ENCODE assay signal across 18 cellular contexts in the genomic region with DNA sequence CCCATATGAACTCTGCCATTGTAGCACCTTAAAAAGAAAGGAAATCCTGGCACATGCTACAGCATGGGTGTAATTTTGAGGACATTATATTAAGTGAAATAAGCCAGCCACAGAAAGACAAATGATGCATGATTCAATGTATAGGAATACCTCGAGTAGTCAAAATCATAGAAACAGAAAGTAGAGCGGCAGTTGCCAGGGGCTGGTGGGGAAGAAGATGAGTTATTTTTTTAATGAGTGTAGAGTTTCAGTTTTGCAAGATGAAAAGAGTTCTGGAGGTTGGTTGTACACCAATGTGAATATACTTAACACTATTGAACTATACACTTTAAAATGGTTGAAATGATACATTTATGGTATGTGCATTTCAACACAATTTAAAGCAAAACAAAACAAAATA.
DNase-seq lines count a peak whose midpoint lies in the region; ATAC-seq and TF ChIP-seq lines count a peak whose summit lies in the region.
"Had no signal": no experiment of that assay in that cellular context is flagged by ENCODE, and none has a peak within 500 bp of the region (broad histone marks: within the 10 kb centered on the region; RNA-seq: fewer than 3 reads in every experiment).

No MANE protein-coding gene starts in this region.

- no peak for TF ChIP-seq POLR2A in spleen (IDR thresholded peaks at IDR 0.05)

- H3K4me3 ChIP-seq in MM.1S (ENCODE audit: low read length) (no peak overlapping the region), spleen (no peak overlapping the region)
- H3K4me3 ChIP-seq in CD8-positive, alpha-beta memory T cell (ENCODE audit: low read length), result no peak overlapping the region
- H3K4me3 ChIP-seq: BLaER1 treated with 17β-estradiol and CSF1 and Interleukin-3, amounts not matched to agents 10 nM and 100 nM had no signal

- H3F3A ChIP-seq in MM.1S (ENCODE audit: insufficient read depth, low read length), result no peaks in the 10 kb centered on the region

- H3K4me2 ChIP-seq in MM.1S (ENCODE audit: low read depth, low read length), result peak overlapping the region; percentile 32; the same call in 1 of the 2 replicates
- H3K4me2 ChIP-seq: BLaER1 treated with 17β-estradiol and CSF1 and Interleukin-3, amounts not matched to agents 10 nM and 100 nM had no signal

- H3K4me1 Mint-ChIP-seq in CD8-positive, alpha-beta memory T cell, result peaks cover 0 to 4% (median 0%) of the 10 kb centered on the region in 3 donors

- DNase-seq in activated CD4-positive, CD25-positive, alpha-beta regulatory T cell treated with anti-CD3 and anti-CD28 coated beads, Interleukin-2, amount 50 U/mL, for 72 hours, result no peak
- DNase-seq in MM.1S (peak; percentile 48), spleen (no peak)
- no peak for DNase-seq in CD8-positive, alpha-beta memory T cell
- DNase-seq in NK-92 treated with Interleukin-12 subunit alpha and Interleukin-12 subunit beta, amount 100 ng/mL, for 24 hours (lab: John Stamatoyannopoulos, UW), result no peak
- DNase-seq: aorta, DMS79, H9, NCI-H2081 treated with DMSO at 0.1 percent for 48 hours, NCI-H748 treated with DMSO at 0.1 percent for 48 hours had no signal

- no peaks in the 10 kb centered on the region for H3K9me2 ChIP-seq in MM.1S (replicated peaks; ENCODE audit: insufficient read depth, low read length)

- TF ChIP-seq CTCF in MM.1S (IDR thresholded peaks at IDR 0.05; ENCODE audit: low read length) (no peak), spleen (IDR thresholded peaks at IDR 0.05 in 8 of 11, conservative IDR thresholded peaks at IDR 0.05 in 3 of 11) (no peak)

- no peak overlapping the region for H3K4me3 Mint-ChIP-seq in CD8-positive, alpha-beta memory T cell
- H3K4me3 Mint-ChIP-seq: activated T-helper 1 cell treated with anti-CD3 and anti-CD28 coated beads, Interleukin-12 subunit alpha, Interleukin-12 subunit beta, Interleukin-2, Interleukin-4 antibody, amounts not matched to agents 30 ng/mL and 10 ng/mL and 1 ng/mL, durations not matched to agents 14 hours and 24 hours and 36 hours; H9; nephron; WTC11 had no signal

- intact Hi-C loops in spleen (cut with DNase I; ENCODE audit: low total_unique reads), result no loop called here

- peaks cover 0 to 7% (median 0%) of the 10 kb centered on the region in 5 donors for H3K9me3 Mint-ChIP-seq in CD8-positive, alpha-beta memory T cell
- H3K9me3 Mint-ChIP-seq: H9, nephron had no signal

- H3K9me3 ChIP-seq in MM.1S (replicated peaks; ENCODE audit: insufficient read depth, low read length) (no peaks in the 10 kb centered on the region), spleen (peaks cover 0 to 7% (median 0%) of the 10 kb centered on the region in 8 donors)
- no peaks in the 10 kb centered on the region for H3K9me3 ChIP-seq in CD8-positive, alpha-beta memory T cell (ENCODE audit: low read length)

- POLR2A ChIA-PET in CD8-positive, alpha-beta memory T cell (lab: Charles Lee), result no interaction called here

- H3K36me3 ChIP-seq in MM.1S (replicated peaks; ENCODE audit: insufficient read depth, low read length) (no peaks in the 10 kb centered on the region), spleen (no peaks in the 10 kb centered on the region)
- H3K36me3 ChIP-seq in CD8-positive, alpha-beta memory T cell (ENCODE audit: insufficient read depth, low read length), result no peaks in the 10 kb centered on the region
- H3K36me3 ChIP-seq: BLaER1 treated with 17β-estradiol and CSF1 and Interleukin-3, amounts not matched to agents 10 nM and 100 nM had no signal

- peaks cover 0 to 4% (median 2%) of the 10 kb centered on the region in 3 donors for H3K36me3 Mint-ChIP-seq in CD8-positive, alpha-beta memory T cell
- H3K36me3 Mint-ChIP-seq: WTC11 had no signal

- H3K4me1 ChIP-seq in MM.1S (ENCODE audit: low read length) (peaks cover 9% of the 10 kb centered on the region), spleen (no peaks in the 10 kb centered on the region)
- H3K4me1 ChIP-seq in CD8-positive, alpha-beta memory T cell (ENCODE audit: insufficient read depth, low read length), result no peaks in the 10 kb centered on the region
- H3K4me1 ChIP-seq: BLaER1 treated with 17β-estradiol and CSF1 and Interleukin-3, amounts not matched to agents 10 nM and 100 nM had no signal

- ATAC-seq in activated CD4-positive, CD25-positive, alpha-beta regulatory T cell treated with anti-CD3 and anti-CD28 coated beads, Interleukin-2, amount 50 U/mL, for 24 hours, result peak; percentile 69 to 71
- peak; percentile 90 for ATAC-seq in GM19351 (IDR thresholded peaks at IDR 0.05; ENCODE audit: unreplicated experiment)
- peak; percentile 62 for ATAC-seq in HG02798 (IDR thresholded peaks at IDR 0.05; ENCODE audit: poor library complexity, unreplicated experiment)
- ATAC-seq: WTC11 had no signal

- H3K27me3 ChIP-seq in MM.1S (replicated peaks; ENCODE audit: insufficient read depth, low read length) (no peaks in the 10 kb centered on the region), spleen (replicated peaks in 1 of 7) (no peaks in the 10 kb centered on the region)
- H3K27me3 ChIP-seq in CD8-positive, alpha-beta memory T cell (ENCODE audit: insufficient read depth, low read length, poor library complexity, severe bottlenecking), result no peaks in the 10 kb centered on the region
- H3K27me3 ChIP-seq: BLaER1 treated with 17β-estradiol and CSF1 and Interleukin-3, amounts not matched to agents 10 nM and 100 nM had no signal

- no peak overlapping the region for H3K27ac Mint-ChIP-seq in CD8-positive, alpha-beta memory T cell
- H3K27ac Mint-ChIP-seq: activated T-helper 1 cell treated with anti-CD3 and anti-CD28 coated beads, Interleukin-12 subunit alpha, Interleukin-12 subunit beta, Interleukin-2, Interleukin-4 antibody, amounts not matched to agents 30 ng/mL and 10 ng/mL and 1 ng/mL, durations not matched to agents 14 hours and 24 hours and 36 hours; H9; nephron; WTC11 had no signal

- CTCF ChIA-PET in CD8-positive, alpha-beta memory T cell (lab: Charles Lee), result no interaction called here

- 67 to 78% (median 74%) methylated on average over 2 of the region's 2 CpGs for WGBS in spleen, 5 donors

- no peaks in the 10 kb centered on the region for H3K79me2 ChIP-seq in MM.1S (ENCODE audit: low read length)

- no peak overlapping the region for H3K9ac ChIP-seq in MM.1S (ENCODE audit: low read length)
- H3K9ac ChIP-seq: BLaER1 treated with 17β-estradiol and CSF1 and Interleukin-3, amounts not matched to agents 10 nM and 100 nM had no signal

- H3K27me3 Mint-ChIP-seq in CD8-positive, alpha-beta memory T cell, result peaks cover 0 to 3% of the 10 kb centered on the region in 2 donors

- H2AFZ ChIP-seq in MM.1S (ENCODE audit: low read length), result no peak overlapping the region

- no peaks in the 10 kb centered on the region for H4K20me1 ChIP-seq in MM.1S (ENCODE audit: insufficient read depth, low read length)
- H4K20me1 ChIP-seq: BLaER1 treated with 17β-estradiol and CSF1 and Interleukin-3, amounts not matched to agents 10 nM and 100 nM had no signal

- H3K27ac ChIP-seq in MM.1S (ENCODE audit: low read length), result no peak overlapping the region
- no peak overlapping the region for H3K27ac ChIP-seq in CD8-positive, alpha-beta memory T cell (ENCODE audit: low read depth, low read length)
- H3K27ac ChIP-seq in spleen, result no peak overlapping the region
- H3K27ac ChIP-seq: 22Rv1; BLaER1 treated with 17β-estradiol and CSF1 and Interleukin-3, amounts not matched to agents 10 nM and 100 nM had no signal
